1 cellular context compared by ENCODE assay signal in the genomic region with DNA sequence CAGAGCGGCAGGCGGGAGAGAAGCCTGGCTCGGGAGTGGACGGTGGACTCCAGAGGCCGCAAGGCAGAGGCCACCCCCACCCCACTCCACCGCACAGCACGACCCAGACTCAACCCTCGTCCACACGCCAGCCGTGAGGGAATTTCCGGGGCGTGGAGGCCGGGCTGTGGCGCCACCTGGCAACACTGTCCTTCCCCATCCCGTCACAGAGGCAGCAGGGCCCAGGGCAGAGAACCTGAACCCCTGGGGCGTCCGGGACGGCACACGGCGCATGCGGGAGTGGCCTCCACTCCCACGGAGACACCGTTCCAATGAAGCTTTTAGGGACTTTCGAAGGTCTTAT.
TF ChIP-seq lines count a peak whose summit lies in the region.

No MANE protein-coding gene starts in this region.

TF ChIP-seq in H1, 55 proteins besides CTCF, POLR2A, EP300 and RAD21:
- no peak for TF ChIP-seq TBP (IDR thresholded peaks at IDR 0.05; ENCODE audit: low read depth, low read length)
- TF ChIP-seq SUZ12 (IDR thresholded peaks at IDR 0.05; ENCODE audit: low read length), result no peak
- TF ChIP-seq SP2 (IDR thresholded peaks at IDR 0.05; ENCODE audit: low read length), result no peak
- TF ChIP-seq TAF7 (optimal IDR thresholded peaks at IDR 0.05; ENCODE audit: borderline replicate concordance, low read depth, low read length), result no peak
- no peak for TF ChIP-seq KDM1A (IDR thresholded peaks at IDR 0.05; ENCODE audit: borderline replicate concordance, low read length)
- TF ChIP-seq MAFK (IDR thresholded peaks at IDR 0.05; ENCODE audit: low read depth, low read length), result no peak
- no peak for TF ChIP-seq GABPA (IDR thresholded peaks at IDR 0.05; ENCODE audit: borderline replicate concordance, insufficient read depth, low read length)
- no peak for TF ChIP-seq EZH2 (IDR thresholded peaks at IDR 0.05; ENCODE audit: low read depth, low read length, severe bottlenecking)
- no peak for TF ChIP-seq BRCA1 (IDR thresholded peaks at IDR 0.05; ENCODE audit: low read depth, low read length)
- no peak for TF ChIP-seq SIRT6 (IDR thresholded peaks at IDR 0.05; ENCODE audit: low read length)
- TF ChIP-seq, protein P1, sequence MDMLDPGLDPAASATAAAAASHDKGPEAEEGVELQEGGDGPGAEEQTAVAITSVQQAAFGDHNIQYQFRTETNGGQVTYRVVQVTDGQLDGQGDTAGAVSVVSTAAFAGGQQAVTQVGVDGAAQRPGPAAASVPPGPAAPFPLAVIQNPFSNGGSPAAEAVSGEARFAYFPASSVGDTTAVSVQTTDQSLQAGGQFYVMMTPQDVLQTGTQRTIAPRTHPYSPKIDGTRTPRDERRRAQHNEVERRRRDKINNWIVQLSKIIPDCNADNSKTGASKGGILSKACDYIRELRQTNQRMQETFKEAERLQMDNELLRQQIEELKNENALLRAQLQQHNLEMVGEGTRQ (IDR thresholded peaks at IDR 0.05; ENCODE audit: low read length), result no peak
- no peak for TF ChIP-seq BCL11A (IDR thresholded peaks at IDR 0.05; ENCODE audit: low read depth in 2 of 2, low read length in 2 of 2)
- no peak for TF ChIP-seq YY1 (IDR thresholded peaks at IDR 0.05; ENCODE audit: low read depth, low read length)
- no peak for TF ChIP-seq KDM5A (IDR thresholded peaks at IDR 0.05; ENCODE audit: low read length)
- TF ChIP-seq PHF8 (conservative IDR thresholded peaks at IDR 0.05; ENCODE audit: low read depth, low read length), result no peak
